2 cellular contexts compared by ENCODE assay signal in the genomic region with DNA sequence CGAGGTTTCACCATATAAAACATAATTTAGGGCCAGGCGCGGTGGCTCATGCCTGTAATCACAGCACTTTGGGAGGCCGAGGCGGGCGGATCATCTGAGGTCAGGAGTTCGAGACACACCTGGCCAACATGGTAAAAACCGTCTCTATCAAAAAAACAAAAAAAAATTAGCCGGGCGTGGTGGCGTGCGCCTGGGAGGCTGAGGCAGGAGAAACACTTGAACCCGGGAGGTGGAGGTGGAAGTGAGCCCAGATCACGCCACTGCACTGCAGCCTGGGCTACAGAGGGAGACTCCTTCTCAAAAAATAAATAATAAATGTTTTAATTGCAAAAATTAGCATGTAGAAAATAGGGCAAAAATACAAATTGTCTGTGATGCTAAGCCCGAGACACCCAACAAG.
TF ChIP-seq lines count a peak whose summit lies in the region.

No MANE protein-coding gene starts in this region.

TF ChIP-seq in SK-N-SH, 30 proteins besides CTCF, POLR2A, EP300 and RAD21 (continued from another document):
- TF ChIP-seq, protein P1, sequence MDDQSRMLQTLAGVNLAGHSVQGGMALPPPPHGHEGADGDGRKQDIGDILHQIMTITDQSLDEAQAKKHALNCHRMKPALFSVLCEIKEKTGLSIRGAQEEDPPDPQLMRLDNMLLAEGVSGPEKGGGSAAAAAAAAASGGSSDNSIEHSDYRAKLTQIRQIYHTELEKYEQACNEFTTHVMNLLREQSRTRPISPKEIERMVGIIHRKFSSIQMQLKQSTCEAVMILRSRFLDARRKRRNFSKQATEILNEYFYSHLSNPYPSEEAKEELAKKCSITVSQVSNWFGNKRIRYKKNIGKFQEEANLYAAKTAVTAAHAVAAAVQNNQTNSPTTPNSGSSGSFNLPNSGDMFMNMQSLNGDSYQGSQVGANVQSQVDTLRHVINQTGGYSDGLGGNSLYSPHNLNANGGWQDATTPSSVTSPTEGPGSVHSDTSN (IDR thresholded peaks at IDR 0.05) = no peak
- TF ChIP-seq, protein P2, sequence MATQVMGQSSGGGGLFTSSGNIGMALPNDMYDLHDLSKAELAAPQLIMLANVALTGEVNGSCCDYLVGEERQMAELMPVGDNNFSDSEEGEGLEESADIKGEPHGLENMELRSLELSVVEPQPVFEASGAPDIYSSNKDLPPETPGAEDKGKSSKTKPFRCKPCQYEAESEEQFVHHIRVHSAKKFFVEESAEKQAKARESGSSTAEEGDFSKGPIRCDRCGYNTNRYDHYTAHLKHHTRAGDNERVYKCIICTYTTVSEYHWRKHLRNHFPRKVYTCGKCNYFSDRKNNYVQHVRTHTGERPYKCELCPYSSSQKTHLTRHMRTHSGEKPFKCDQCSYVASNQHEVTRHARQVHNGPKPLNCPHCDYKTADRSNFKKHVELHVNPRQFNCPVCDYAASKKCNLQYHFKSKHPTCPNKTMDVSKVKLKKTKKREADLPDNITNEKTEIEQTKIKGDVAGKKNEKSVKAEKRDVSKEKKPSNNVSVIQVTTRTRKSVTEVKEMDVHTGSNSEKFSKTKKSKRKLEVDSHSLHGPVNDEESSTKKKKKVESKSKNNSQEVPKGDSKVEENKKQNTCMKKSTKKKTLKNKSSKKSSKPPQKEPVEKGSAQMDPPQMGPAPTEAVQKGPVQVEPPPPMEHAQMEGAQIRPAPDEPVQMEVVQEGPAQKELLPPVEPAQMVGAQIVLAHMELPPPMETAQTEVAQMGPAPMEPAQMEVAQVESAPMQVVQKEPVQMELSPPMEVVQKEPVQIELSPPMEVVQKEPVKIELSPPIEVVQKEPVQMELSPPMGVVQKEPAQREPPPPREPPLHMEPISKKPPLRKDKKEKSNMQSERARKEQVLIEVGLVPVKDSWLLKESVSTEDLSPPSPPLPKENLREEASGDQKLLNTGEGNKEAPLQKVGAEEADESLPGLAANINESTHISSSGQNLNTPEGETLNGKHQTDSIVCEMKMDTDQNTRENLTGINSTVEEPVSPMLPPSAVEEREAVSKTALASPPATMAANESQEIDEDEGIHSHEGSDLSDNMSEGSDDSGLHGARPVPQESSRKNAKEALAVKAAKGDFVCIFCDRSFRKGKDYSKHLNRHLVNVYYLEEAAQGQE (IDR thresholded peaks at IDR 0.05; ENCODE audit: low read depth, low read length) = no peak
- TF ChIP-seq FOSL2 (IDR thresholded peaks at IDR 0.05; ENCODE audit: borderline replicate concordance, low read depth) = no peak
- no peak for TF ChIP-seq JUND (IDR thresholded peaks at IDR 0.05)
- no peak for TF ChIP-seq EZH2phosphoT487 (IDR thresholded peaks at IDR 0.05; ENCODE audit: borderline replicate concordance, low read depth)
- no peak for TF ChIP-seq ELF1 (IDR thresholded peaks at IDR 0.05)
TF ChIP-seq in SK-N-SH: peak in this region for 0.

TF ChIP-seq in SK-N-SH treated with all-trans-retinoic acid at 6 μM for 48 hours, 23 proteins besides CTCF, POLR2A, EP300 and RAD21 (continued from another document):
- TF ChIP-seq, protein P3, sequence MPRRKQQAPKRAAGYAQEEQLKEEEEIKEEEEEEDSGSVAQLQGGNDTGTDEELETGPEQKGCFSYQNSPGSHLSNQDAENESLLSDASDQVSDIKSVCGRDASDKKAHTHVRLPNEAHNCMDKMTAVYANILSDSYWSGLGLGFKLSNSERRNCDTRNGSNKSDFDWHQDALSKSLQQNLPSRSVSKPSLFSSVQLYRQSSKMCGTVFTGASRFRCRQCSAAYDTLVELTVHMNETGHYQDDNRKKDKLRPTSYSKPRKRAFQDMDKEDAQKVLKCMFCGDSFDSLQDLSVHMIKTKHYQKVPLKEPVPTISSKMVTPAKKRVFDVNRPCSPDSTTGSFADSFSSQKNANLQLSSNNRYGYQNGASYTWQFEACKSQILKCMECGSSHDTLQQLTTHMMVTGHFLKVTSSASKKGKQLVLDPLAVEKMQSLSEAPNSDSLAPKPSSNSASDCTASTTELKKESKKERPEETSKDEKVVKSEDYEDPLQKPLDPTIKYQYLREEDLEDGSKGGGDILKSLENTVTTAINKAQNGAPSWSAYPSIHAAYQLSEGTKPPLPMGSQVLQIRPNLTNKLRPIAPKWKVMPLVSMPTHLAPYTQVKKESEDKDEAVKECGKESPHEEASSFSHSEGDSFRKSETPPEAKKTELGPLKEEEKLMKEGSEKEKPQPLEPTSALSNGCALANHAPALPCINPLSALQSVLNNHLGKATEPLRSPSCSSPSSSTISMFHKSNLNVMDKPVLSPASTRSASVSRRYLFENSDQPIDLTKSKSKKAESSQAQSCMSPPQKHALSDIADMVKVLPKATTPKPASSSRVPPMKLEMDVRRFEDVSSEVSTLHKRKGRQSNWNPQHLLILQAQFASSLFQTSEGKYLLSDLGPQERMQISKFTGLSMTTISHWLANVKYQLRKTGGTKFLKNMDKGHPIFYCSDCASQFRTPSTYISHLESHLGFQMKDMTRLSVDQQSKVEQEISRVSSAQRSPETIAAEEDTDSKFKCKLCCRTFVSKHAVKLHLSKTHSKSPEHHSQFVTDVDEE (CRISPR knock-in tag; IDR thresholded peaks at IDR 0.05) = no peak
- TF ChIP-seq ZFP3 (CRISPR knock-in tag; IDR thresholded peaks at IDR 0.05) (no peak), SNAI2 (CRISPR knock-in tag; IDR thresholded peaks at IDR 0.05) (no peak), ZFP30 (CRISPR knock-in tag; IDR thresholded peaks at IDR 0.05) (no peak), TOX (CRISPR knock-in tag; IDR thresholded peaks at IDR 0.05; ENCODE audit: borderline replicate concordance) (no peak), PPARA (CRISPR knock-in tag; IDR thresholded peaks at IDR 0.05; ENCODE audit: borderline replicate concordance) (no peak), ARNTL (CRISPR knock-in tag; IDR thresholded peaks at IDR 0.05; ENCODE audit: borderline replicate concordance, low read depth) (no peak)
- TF ChIP-seq, protein P4, sequence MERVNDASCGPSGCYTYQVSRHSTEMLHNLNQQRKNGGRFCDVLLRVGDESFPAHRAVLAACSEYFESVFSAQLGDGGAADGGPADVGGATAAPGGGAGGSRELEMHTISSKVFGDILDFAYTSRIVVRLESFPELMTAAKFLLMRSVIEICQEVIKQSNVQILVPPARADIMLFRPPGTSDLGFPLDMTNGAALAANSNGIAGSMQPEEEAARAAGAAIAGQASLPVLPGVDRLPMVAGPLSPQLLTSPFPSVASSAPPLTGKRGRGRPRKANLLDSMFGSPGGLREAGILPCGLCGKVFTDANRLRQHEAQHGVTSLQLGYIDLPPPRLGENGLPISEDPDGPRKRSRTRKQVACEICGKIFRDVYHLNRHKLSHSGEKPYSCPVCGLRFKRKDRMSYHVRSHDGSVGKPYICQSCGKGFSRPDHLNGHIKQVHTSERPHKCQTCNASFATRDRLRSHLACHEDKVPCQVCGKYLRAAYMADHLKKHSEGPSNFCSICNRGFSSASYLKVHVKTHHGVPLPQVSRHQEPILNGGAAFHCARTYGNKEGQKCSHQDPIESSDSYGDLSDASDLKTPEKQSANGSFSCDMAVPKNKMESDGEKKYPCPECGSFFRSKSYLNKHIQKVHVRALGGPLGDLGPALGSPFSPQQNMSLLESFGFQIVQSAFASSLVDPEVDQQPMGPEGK (CRISPR knock-in tag; IDR thresholded peaks at IDR 0.05; ENCODE audit: borderline replicate concordance) = no peak
